Comparison of ENCODE assay signal across 8 cellular contexts in genomic region chr15:75455424-75455981, GRCh38. TPM values are rescaled to one million over a fixed set of nuclear protein-coding genes. Genes with fewer than 3 reads are reported as not detected.
DNase-seq lines count a peak whose midpoint lies in the region; ATAC-seq, FAIRE-seq and TF ChIP-seq lines count a peak whose summit lies in the region.

No MANE protein-coding gene starts in this region.

- peaks cover 51% of the 10 kb centered on the region for H3K36me3 Mint-ChIP-seq in Caco-2 (ENCODE audit: insufficient read depth, unreplicated experiment)

- peaks cover 31% of the 10 kb centered on the region for H3K4me1 ChIP-seq in Caco-2
- H3K4me1 ChIP-seq in muscle layer of colon (ENCODE audit: insufficient read depth, low read length): peaks cover 6% of the 10 kb centered on the region

- peak; percentile 17 for ATAC-seq in esophagus mucosa
- no peak for ATAC-seq in HG03196 (IDR thresholded peaks at IDR 0.05; ENCODE audit: unreplicated experiment)

- intact Hi-C loops in Caco-2 (cut with micrococcal nuclease; ENCODE audit: unreplicated experiment): loop anchor here (2.0 kb wide), 1 partner anchor 185 kb away; the partner anchor contains the start of gene IMP3

- H3K9ac ChIP-seq in muscle layer of colon (ENCODE audit: low read length): peak overlapping the region; percentile 64

- peaks cover 15% of the 10 kb centered on the region for H3K4me1 Mint-ChIP-seq in Caco-2 (ENCODE audit: low read depth, unreplicated experiment)

- DNase-seq in Caco-2 (peak; percentile 78 to 83), HuH-7.5 (ENCODE audit: low spot score) (peak; percentile 96), RCC 7860 (ENCODE audit: low spot score) (peak; percentile 50), activated T-helper 1 cell treated with Interleukin-2 at 50 U/mL for 16 hours (ENCODE audit: low read depth) (peak; percentile 78)
- peak; percentile 92 for DNase-seq in stimulated activated CD8-positive, alpha-beta memory T cell treated with anti-CD3 and anti-CD28 coated beads, Interleukin-4, amount 100 ng/mL, for 48 hours

- peak overlapping the region; percentile 74 for H3K4me3 Mint-ChIP-seq in Caco-2 (ENCODE audit: unreplicated experiment)

- BruUV-seq in Caco-2 (replicated peaks; lab: Mats Ljungman, UMichigan): no TSS peak

- H3K4me3 ChIP-seq in Caco-2 (ENCODE audit: low read depth, low read length) (peak overlapping the region; percentile 78), muscle layer of colon (ENCODE audit: low read depth in 1 of 2, low read length in 2 of 2) (peak overlapping the region; percentile 91 to 94)

- CTCF ChIA-PET in Caco-2 (lab: Charles Lee): interaction anchor here (0.6 to 3.5 kb wide), 3 partner anchors 9 to 229 kb away, joined by 5 to 26 read pairs (median 5); partner anchors contain the start of gene MAN2C1

- FAIRE-seq in RCC 7860 (lab: Jason Lieb, UNC): peak; percentile 52

- no peaks in the 10 kb centered on the region for H3K9me3 Mint-ChIP-seq in Caco-2 (ENCODE audit: unreplicated experiment)

- no peaks in the 10 kb centered on the region for H3K27me3 Mint-ChIP-seq in Caco-2 (ENCODE audit: insufficient read depth, unreplicated experiment)

- POLR2A ChIA-PET in Caco-2 (lab: Charles Lee): interaction anchor here (0.6 to 2.7 kb wide), 3 partner anchors 87 to 499 kb away, joined by 3 to 20 read pairs (median 4); partner anchors contain the start of genes MAN2C1 and RPP25

- peak overlapping the region; percentile 89 for H3K27ac Mint-ChIP-seq in Caco-2 (ENCODE audit: unreplicated experiment)

- H3K27me3 ChIP-seq in Caco-2 (replicated peaks; ENCODE audit: control insufficient read depth, insufficient read depth, low read length): no peaks in the 10 kb centered on the region
- no peaks in the 10 kb centered on the region for H3K27me3 ChIP-seq in muscle layer of colon (ENCODE audit: control insufficient read depth in 1 of 2, insufficient read depth in 2 of 2, low read length in 2 of 2)

- H3K27ac ChIP-seq in muscle layer of colon (ENCODE audit: low read depth, low read length): peak overlapping the region; percentile 69

- TF ChIP-seq CTCF in Caco-2 (IDR thresholded peaks at IDR 0.05; ENCODE audit: insufficient read depth in 1 of 2, low read depth in 1 of 2, low read length in 1 of 2, severe bottlenecking in 1 of 2, unreplicated experiment in 1 of 2): no peak

- no peaks in the 10 kb centered on the region for H3K36me3 ChIP-seq in Caco-2 (ENCODE audit: control insufficient read depth, insufficient read depth, low read length)
- H3K36me3 ChIP-seq in muscle layer of colon (ENCODE audit: insufficient read depth, low read length): no peaks in the 10 kb centered on the region

- H3K9me3 ChIP-seq in Caco-2: no peaks in the 10 kb centered on the region
- H3K9me3 ChIP-seq in muscle layer of colon (ENCODE audit: low read length): no peaks in the 10 kb centered on the region

RNA-seq across cellular contexts. Expression of gene SIN3A, which starts 4.0 kb away (rescaled TPM):
- 64.4 and 67.1 TPM in 2 replicates for total RNA-seq in Caco-2 (2022)
- total RNA-seq in esophagus mucosa: 28.5 TPM
